ENCODE assay signal across 9 cellular contexts in the genomic region with DNA sequence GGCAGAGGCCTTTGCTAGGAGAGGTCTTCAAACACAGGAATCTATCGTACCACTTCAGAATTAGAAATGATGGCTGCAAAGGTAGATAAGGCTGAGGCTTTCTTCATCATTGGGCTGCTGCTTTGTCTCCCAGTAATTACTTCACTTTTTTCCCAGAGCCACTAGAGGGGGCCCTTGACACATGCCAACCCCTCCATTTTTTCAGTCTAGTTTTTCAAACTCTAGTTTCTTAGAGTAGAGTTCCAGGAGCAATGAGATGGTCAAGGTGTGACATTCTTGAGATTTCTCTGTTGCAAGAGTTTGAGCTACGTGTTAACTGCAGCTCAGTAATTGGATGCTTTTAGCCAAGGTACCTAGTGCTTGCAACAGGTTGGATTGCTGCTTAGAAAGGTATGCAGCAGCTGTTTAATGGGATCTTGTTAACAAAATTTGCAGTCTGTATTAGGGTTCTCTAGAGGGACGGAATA. TPM values are rescaled to one million over a fixed set of nuclear protein-coding genes. Genes with fewer than 3 reads are reported as not detected.
DNase-seq lines count a peak whose midpoint lies in the region; ATAC-seq, FAIRE-seq and TF ChIP-seq lines count a peak whose summit lies in the region.
"Had no signal": no experiment of that assay in that cellular context is flagged by ENCODE, and none has a peak within 500 bp of the region (broad histone marks: within the 10 kb centered on the region; RNA-seq: fewer than 3 reads in every experiment).

No MANE protein-coding gene starts in this region.

- H3K4me3 Mint-ChIP-seq in activated T-helper 1 cell treated with anti-CD3 and anti-CD28 coated beads, Interleukin-12 subunit alpha, Interleukin-12 subunit beta, Interleukin-2, Interleukin-4 antibody, amounts not matched to agents 30 ng/mL and 10 ng/mL and 1 ng/mL, durations not matched to agents 14 hours and 24 hours and 36 hours: no peak overlapping the region

- H3K4me3 ChIP-seq in OCI-LY3 (ENCODE audit: low read length) (no peak overlapping the region), foreskin fibroblast (ENCODE audit: low read depth in 1 of 2, low read length in 2 of 2) (no peak overlapping the region), neuronal stem cell (ENCODE audit: low read length in 2 of 2) (no peak overlapping the region)

- H3K27me3 ChIP-seq in OCI-LY3 (ENCODE audit: low read depth, low read length) (no peaks in the 10 kb centered on the region), neuronal stem cell (ENCODE audit: control insufficient read depth in 3 of 3, insufficient read depth in 3 of 3, low read depth in 1 of 3, low read length in 3 of 3) (peaks cover 0 to 8% (median 0%) of the 10 kb centered on the region in 3 experiments)

- H3K36me3 ChIP-seq in OCI-LY3 (replicated peaks; ENCODE audit: low read depth, low read length) (peaks cover 9% of the 10 kb centered on the region), neuronal stem cell (replicated peaks in 1 of 2; ENCODE audit: control insufficient read depth in 2 of 2, insufficient read depth in 2 of 2, low read length in 2 of 2) (peaks cover 2 to 17% of the 10 kb centered on the region in 2 donors)

- H2BK15ac ChIP-seq in neuronal stem cell (ENCODE audit: low read length): no peak overlapping the region

- intact Hi-C loops in activated T-helper 1 cell treated with anti-CD3 and anti-CD28 coated beads, Interleukin-12 subunit alpha, Interleukin-12 subunit beta, Interleukin-2, Interleukin-4 antibody, amounts not matched to agents 30 ng/mL and 10 ng/mL and 1 ng/mL, durations not matched to agents 14 hours and 24 hours and 36 hours (cut with micrococcal nuclease): loop anchor here (1.0 to 10.0 kb wide), 8 partner anchors 32 to 1572 kb away; partner anchors contain the start of gene GPAM

- no peak overlapping the region for H3K18ac ChIP-seq in neuronal stem cell (ENCODE audit: low read length)

- no peak overlapping the region for H3K4me2 ChIP-seq in OCI-LY3 (ENCODE audit: low read length)
- H3K4me2 ChIP-seq in neuronal stem cell (ENCODE audit: insufficient read depth, low read length, poor library complexity, severe bottlenecking): no peak overlapping the region

- no peaks in the 10 kb centered on the region for H3K79me2 ChIP-seq in OCI-LY3 (ENCODE audit: low read length)

- no peak overlapping the region for H3K14ac ChIP-seq in neuronal stem cell (ENCODE audit: low read length)

- no peak overlapping the region for H2BK12ac ChIP-seq in neuronal stem cell (ENCODE audit: low read length)

- H3K4ac ChIP-seq in neuronal stem cell (ENCODE audit: low read length): no peak overlapping the region

- H4K8ac ChIP-seq in neuronal stem cell (ENCODE audit: low read depth, low read length): no peak overlapping the region

- no peak overlapping the region for H4K91ac ChIP-seq in neuronal stem cell (ENCODE audit: low read depth, low read length, poor library complexity)

- H3K9me3 ChIP-seq in OCI-LY3 (ENCODE audit: insufficient read depth, low read length) (peaks cover 5% of the 10 kb centered on the region; the same call in 1 of the 2 replicates), neuronal stem cell (replicated peaks in 1 of 2; ENCODE audit: control insufficient read depth in 2 of 2, insufficient read depth in 1 of 2, low read depth in 1 of 2, low read length in 2 of 2) (no peaks in the 10 kb centered on the region)

- no peaks in the 10 kb centered on the region for H3K9me3 Mint-ChIP-seq in activated T-helper 1 cell treated with anti-CD3 and anti-CD28 coated beads, Interleukin-12 subunit alpha, Interleukin-12 subunit beta, Interleukin-2, Interleukin-4 antibody, amounts not matched to agents 30 ng/mL and 10 ng/mL and 1 ng/mL, durations not matched to agents 14 hours and 24 hours and 36 hours
- H3K9me3 Mint-ChIP-seq: activated naive CD4-positive, alpha-beta T cell treated with anti-CD3 and anti-CD28 coated beads, Interleukin-2, amount 50 U/mL, for 72 hours had no signal

- WGBS in neuronal stem cell (ENCODE audit: extremely low coverage in 2 of 2, insufficient read length in 2 of 2, insufficient replicate concordance in 1 of 2), 2 donors: no CpG with 5 or more reads among the region's 3 CpGs

- H2AFZ ChIP-seq in OCI-LY3 (ENCODE audit: low read depth, low read length): no peak overlapping the region
- no peak overlapping the region for H2AFZ ChIP-seq in neuronal stem cell (ENCODE audit: low read length)

- no peak overlapping the region for H2BK5ac ChIP-seq in neuronal stem cell (ENCODE audit: low read length)

- no peak overlapping the region for H3K27ac Mint-ChIP-seq in activated T-helper 1 cell treated with anti-CD3 and anti-CD28 coated beads, Interleukin-12 subunit alpha, Interleukin-12 subunit beta, Interleukin-2, Interleukin-4 antibody, amounts not matched to agents 30 ng/mL and 10 ng/mL and 1 ng/mL, durations not matched to agents 14 hours and 24 hours and 36 hours

- TF ChIP-seq CTCF in OCI-LY3 (IDR thresholded peaks at IDR 0.05; ENCODE audit: low read depth, low read length) (peak; percentile 75), foreskin fibroblast (IDR thresholded peaks at IDR 0.05; ENCODE audit: low read depth, low read length) (peak; percentile 76)

- H3K4me1 ChIP-seq in OCI-LY3 (ENCODE audit: low read length) (peaks cover 30% of the 10 kb centered on the region), neuronal stem cell (ENCODE audit: control insufficient read depth in 2 of 2, insufficient read depth in 1 of 2, low read depth in 1 of 2, low read length in 2 of 2) (peaks cover 0 to 1% of the 10 kb centered on the region in 2 donors)

- H4K20me1 ChIP-seq in OCI-LY3 (ENCODE audit: insufficient read depth, low read length): no peaks in the 10 kb centered on the region

- ATAC-seq in GM19324 (IDR thresholded peaks at IDR 0.05; ENCODE audit: low FRiP score, unreplicated experiment): no peak
- ATAC-seq: activated naive CD4-positive, alpha-beta T cell treated with anti-CD3 and anti-CD28 coated beads, Interleukin-2, amount 50 U/mL, for 72 hours had no signal

- DNase-seq in HT1080 (ENCODE audit: low read depth) (peak; percentile 66), foreskin fibroblast (peak; percentile 29 to 76), neuronal stem cell (ENCODE audit: low spot score) (peak; percentile 50), NK-92 (lab: John Stamatoyannopoulos, UW; ENCODE audit: unreplicated experiment) (no peak)
- DNase-seq in activated T-helper 1 cell treated with anti-CD3 and anti-CD28 coated beads, Interleukin-12 subunit alpha, Interleukin-12 subunit beta, Interleukin-2, Interleukin-4 antibody, amounts not matched to agents 30 ng/mL and 10 ng/mL and 1 ng/mL, durations not matched to agents 14 hours and 24 hours and 36 hours (ENCODE audit: low spot score): peak; percentile 35

- H3K27ac ChIP-seq in OCI-LY3 (ENCODE audit: low read length) (no peak overlapping the region), neuronal stem cell (replicated peaks; ENCODE audit: low read length) (no peak overlapping the region)

- peaks cover 44% of the 10 kb centered on the region for H3K4me1 Mint-ChIP-seq in activated T-helper 1 cell treated with anti-CD3 and anti-CD28 coated beads, Interleukin-12 subunit alpha, Interleukin-12 subunit beta, Interleukin-2, Interleukin-4 antibody, amounts not matched to agents 30 ng/mL and 10 ng/mL and 1 ng/mL, durations not matched to agents 14 hours and 24 hours and 36 hours (ENCODE audit: low read depth)

- H3K79me1 ChIP-seq in neuronal stem cell (ENCODE audit: low read depth, low read length): no peaks in the 10 kb centered on the region

- H3K9ac ChIP-seq in OCI-LY3 (ENCODE audit: low read length) (no peak overlapping the region), neuronal stem cell (ENCODE audit: low read depth, low read length, poor library complexity) (no peak overlapping the region)

- H2AK5ac ChIP-seq in neuronal stem cell (ENCODE audit: low read depth, low read length): no peak overlapping the region

- peaks cover 2% of the 10 kb centered on the region for H3K27me3 Mint-ChIP-seq in activated T-helper 1 cell treated with anti-CD3 and anti-CD28 coated beads, Interleukin-12 subunit alpha, Interleukin-12 subunit beta, Interleukin-2, Interleukin-4 antibody, amounts not matched to agents 30 ng/mL and 10 ng/mL and 1 ng/mL, durations not matched to agents 14 hours and 24 hours and 36 hours (ENCODE audit: insufficient read depth)

- no peak overlapping the region for H2BK120ac ChIP-seq in neuronal stem cell (ENCODE audit: low read depth, low read length)

- H3K23ac ChIP-seq in neuronal stem cell (ENCODE audit: low read depth, low read length, poor library complexity): no peak overlapping the region

- FAIRE-seq in G401.6 (lab: Jason Lieb, UNC): peak; percentile 97

- H3K36me3 Mint-ChIP-seq in activated T-helper 1 cell treated with anti-CD3 and anti-CD28 coated beads, Interleukin-12 subunit alpha, Interleukin-12 subunit beta, Interleukin-2, Interleukin-4 antibody, amounts not matched to agents 30 ng/mL and 10 ng/mL and 1 ng/mL, durations not matched to agents 14 hours and 24 hours and 36 hours (ENCODE audit: low read depth): peaks cover 3% of the 10 kb centered on the region
- H3K36me3 Mint-ChIP-seq: activated naive CD4-positive, alpha-beta T cell treated with anti-CD3 and anti-CD28 coated beads, Interleukin-2, amount 50 U/mL, for 72 hours had no signal

RNA-seq across cellular contexts. Expression of gene RBM20, which starts 33.8 kb away (rescaled TPM):
- 0.27 and 0.40 TPM in 2 replicates for total RNA-seq in HT1080 (2014; rRNA removed; shearing (Covaris generic))
- 0.19 and 0.66 TPM in 2 replicates for polyA plus RNA-seq in HT1080 (2015; cell fraction: cytosol; rRNA removed)
- polyA plus RNA-seq in HT1080 (2015; cell fraction: nucleus; rRNA removed): 0.57 and 1.2 TPM in 2 replicates
- total RNA-seq in activated T-helper 1 cell treated with anti-CD3 and anti-CD28 coated beads, Interleukin-12 subunit alpha, Interleukin-12 subunit beta, Interleukin-2, Interleukin-4 antibody, amounts not matched to agents 30 ng/mL and 10 ng/mL and 1 ng/mL, durations not matched to agents 14 hours and 24 hours and 36 hours: not detected in 2 replicates
- 0.56 TPM for polyA plus RNA-seq in neuronal stem cell (2013, experiment 1 of 2)
- polyA plus RNA-seq in neuronal stem cell (2013, experiment 2 of 2): 0.48 TPM

RNA-seq across cellular contexts. Expression of gene SMC3, which starts 42.8 kb away (rescaled TPM):
- total RNA-seq in HT1080 (2014; rRNA removed; shearing (Covaris generic)): 36.9 and 38.5 TPM in 2 replicates
- 32.9 and 41.2 TPM in 2 replicates for polyA plus RNA-seq in HT1080 (2015; cell fraction: cytosol; rRNA removed)
- 50.7 and 51.4 TPM in 2 replicates for polyA plus RNA-seq in HT1080 (2015; cell fraction: nucleus; rRNA removed)
- 74.5 and 77.9 TPM in 2 replicates for total RNA-seq in activated T-helper 1 cell treated with anti-CD3 and anti-CD28 coated beads, Interleukin-12 subunit alpha, Interleukin-12 subunit beta, Interleukin-2, Interleukin-4 antibody, amounts not matched to agents 30 ng/mL and 10 ng/mL and 1 ng/mL, durations not matched to agents 14 hours and 24 hours and 36 hours
- 85.0 TPM for polyA plus RNA-seq in neuronal stem cell (2013, experiment 1 of 2)
- polyA plus RNA-seq in neuronal stem cell (2013, experiment 2 of 2): 86.3 TPM
